9 cellular contexts compared by ENCODE assay signal in the genomic region with DNA sequence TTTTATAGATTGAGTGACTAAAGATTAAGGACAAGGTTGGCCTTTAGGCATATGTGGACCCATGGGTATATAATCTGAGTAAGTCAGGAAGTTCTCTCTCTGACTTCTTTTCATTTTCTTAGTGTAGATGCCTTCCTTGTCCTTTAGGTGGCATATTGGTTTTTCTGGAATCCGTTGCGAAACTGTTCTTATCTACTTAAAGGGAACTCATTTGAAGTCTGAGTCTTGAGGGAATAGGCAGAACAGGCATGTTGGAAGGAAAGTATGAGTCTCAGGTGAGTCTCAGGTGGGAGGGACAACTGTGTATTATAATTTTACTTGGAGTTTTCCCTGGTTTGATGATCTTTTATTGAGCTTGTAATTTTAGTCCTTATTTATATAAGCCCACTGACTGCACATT. TPM values are rescaled to one million over a fixed set of nuclear protein-coding genes. Genes with fewer than 3 reads are reported as not detected.
DNase-seq lines count a peak whose midpoint lies in the region; ATAC-seq and TF ChIP-seq lines count a peak whose summit lies in the region.
"Not testable (repeated sequence)": the region's sequence is repeated elsewhere in the genome, so short reads cannot be mapped to it uniquely, and the experiment has no call there.
"Had no signal": no experiment of that assay in that cellular context is flagged by ENCODE, and none has a peak within 500 bp of the region (broad histone marks: within the 10 kb centered on the region; RNA-seq: fewer than 3 reads in every experiment).

No MANE protein-coding gene starts in this region.

- not testable (repeated sequence) for H3K27ac ChIP-seq in AG04450 (ENCODE audit: low read depth, low read length); GM23338 (ENCODE audit: low read depth); PC-3 (ENCODE audit: low read length); epithelial cell of prostate; hepatocyte

- H3K4me2 ChIP-seq in GM23338; PC-3 (ENCODE audit: low read length); hepatocyte: not testable (repeated sequence)

- H2AFZ ChIP-seq in GM23338; PC-3 (ENCODE audit: low read length); hepatocyte: not testable (repeated sequence)

- H3K9me3 Mint-ChIP-seq in GM23338, neural crest cell, type B pancreatic cell: not testable (repeated sequence)

- WGBS in hepatocyte (ENCODE audit: low lambda C conversion rate, missing lambda C conversion rate) = 9% methylated on average over 2 of the region's 2 CpGs

- peak; percentile 61 for ATAC-seq in GM23338
- ATAC-seq in PC-3 = peak; percentile 69

- H4K20me1 ChIP-seq in GM23338 (replicated peaks; ENCODE audit: insufficient read depth); PC-3 (ENCODE audit: low read length); hepatocyte (ENCODE audit: insufficient read depth, poor library complexity, severe bottlenecking): not testable (repeated sequence)

- CTCF ChIA-PET in AG04450 (lab: Charles Lee); PC-3 (lab: Charles Lee): not testable (repeated sequence)

- H3F3A ChIP-seq in GM23338 (replicated peaks; ENCODE audit: low read depth); PC-3 (ENCODE audit: low read length, unreplicated experiment): not testable (repeated sequence)

- H3K27ac Mint-ChIP-seq in GM23338; neural crest cell (ENCODE audit: unreplicated experiment); type B pancreatic cell: not testable (repeated sequence)

- H3K27me3 Mint-ChIP-seq in GM23338 (ENCODE audit: insufficient read depth, low read depth, poor library complexity); neural crest cell (ENCODE audit: low read depth); type B pancreatic cell: not testable (repeated sequence)

- not testable (repeated sequence) for H3K79me2 ChIP-seq in GM23338 (replicated peaks; ENCODE audit: insufficient read depth); PC-3 (ENCODE audit: low read length); hepatocyte

- H3K9me3 ChIP-seq in AG04450 (ENCODE audit: control insufficient read depth, insufficient read depth, low read length); PC-3 (ENCODE audit: low read length); hepatocyte (ENCODE audit: low read depth): not testable (repeated sequence)

- DNase-seq in AG04450 (ENCODE audit: low read depth, low spot score); GM23338 (ENCODE audit: low spot score); hepatocyte (ENCODE audit: low spot score); neural crest cell (ENCODE audit: low read depth, low spot score); type B pancreatic cell (ENCODE audit: extremely low spot score, unreplicated experiment): not testable (repeated sequence)
- DNase-seq in PC-3 = peak; percentile 4
- peak; percentile 10 for DNase-seq in amniotic epithelial cell (ENCODE audit: low read depth)
- peak; percentile 1 for DNase-seq in epithelial cell of prostate (ENCODE audit: low read depth, low spot score)

- H3K4me1 Mint-ChIP-seq in GM23338; neural crest cell; type B pancreatic cell (ENCODE audit: unreplicated experiment): not testable (repeated sequence)

- peak; percentile 26; the same call in 1 of the 2 replicates for TF ChIP-seq CTCF in AG04450 (IDR thresholded peaks at IDR 0.05; ENCODE audit: low read depth, low read length)
- TF ChIP-seq CTCF in GM23338 (conservative IDR thresholded peaks at IDR 0.05; ENCODE audit: low read depth in 2 of 2); PC-3 (conservative IDR thresholded peaks at IDR 0.05; ENCODE audit: low read depth, low read length): not testable (repeated sequence)
- TF ChIP-seq CTCF in hepatocyte (IDR thresholded peaks at IDR 0.05; ENCODE audit: poor library complexity) = peak; percentile 20
- TF ChIP-seq CTCF in neural crest cell (conservative IDR thresholded peaks at IDR 0.05) = peak; percentile 41
- peak; percentile 38 for TF ChIP-seq CTCF in type B pancreatic cell (conservative IDR thresholded peaks at IDR 0.05)

- H3K4me3 ChIP-seq in AG04450 (ENCODE audit: low read depth, low read length); GM23338; PC-3 (ENCODE audit: low read length); hepatocyte: not testable (repeated sequence)

- H3K36me3 ChIP-seq in GM23338 (ENCODE audit: insufficient read depth); PC-3 (ENCODE audit: low read depth, low read length); hepatocyte (replicated peaks; ENCODE audit: insufficient read depth, low read depth): not testable (repeated sequence)

- H3K4me3 Mint-ChIP-seq in GM23338, neural crest cell, type B pancreatic cell: not testable (repeated sequence)

- H3K36me3 Mint-ChIP-seq in GM23338 (ENCODE audit: low read depth); neural crest cell (ENCODE audit: low read depth); type B pancreatic cell: not testable (repeated sequence)

- intact Hi-C loops in PC-3 (cut with micrococcal nuclease) = not testable (repeated sequence)

- H3K9ac ChIP-seq in PC-3 (ENCODE audit: low read length) = not testable (repeated sequence)

- POLR2A ChIA-PET in AG04450 (lab: Yijun Ruan, JAX); PC-3 (lab: Charles Lee; ENCODE audit: unreplicated experiment): not testable (repeated sequence)

- BruUV-seq in PC-3 (replicated peaks; lab: Mats Ljungman, UMichigan) = not testable (repeated sequence)

- H3K27me3 ChIP-seq in AG04450 (ENCODE audit: control insufficient read depth, insufficient read depth, low read length); GM23338 (ENCODE audit: insufficient read depth); PC-3 (ENCODE audit: low read length); hepatocyte: not testable (repeated sequence)

- H3K4me1 ChIP-seq in GM23338 (ENCODE audit: insufficient read depth); PC-3 (ENCODE audit: insufficient read depth, low read length); hepatocyte (ENCODE audit: insufficient read depth): not testable (repeated sequence)

- not testable (repeated sequence) for H3K9me2 ChIP-seq in GM23338 (ENCODE audit: insufficient read depth); PC-3 (replicated peaks; ENCODE audit: low read length); hepatocyte (replicated peaks; ENCODE audit: insufficient read depth)

RNA-seq across cellular contexts. Expression of a gene that starts 14.6 kb away (rescaled TPM):
- polyA plus RNA-seq in AG04450 (2011; rRNA removed) (not detected in 2 replicates), GM23338 (2016; fragmentation: Nextera tagmentation; extraction: Ambion mirVana) (0.13 TPM in 1 of 2 replicates, not detected in the other), hepatocyte (not detected in 2 replicates)
- polyA minus RNA-seq in AG04450 (2011; rRNA and poly(A)+ RNA removed) = 0.18 TPM in 1 of 2 replicates, not detected in the other
- not detected in 2 replicates for total RNA-seq in GM23338 (2014; rRNA removed; shearing (Covaris generic))
- total RNA-seq in PC-3 (2014; rRNA removed) (3.6 and 3.9 TPM in 2 replicates), hepatocyte (0.32 and 0.60 TPM in 2 replicates), neural crest cell (not detected in 2 replicates), type B pancreatic cell (ENCODE audit: low replicate concordance) (0.74 TPM in 1 of 2 replicates, not detected in the other)
- total RNA-seq: M059J had no signal
